In the genomic region with DNA sequence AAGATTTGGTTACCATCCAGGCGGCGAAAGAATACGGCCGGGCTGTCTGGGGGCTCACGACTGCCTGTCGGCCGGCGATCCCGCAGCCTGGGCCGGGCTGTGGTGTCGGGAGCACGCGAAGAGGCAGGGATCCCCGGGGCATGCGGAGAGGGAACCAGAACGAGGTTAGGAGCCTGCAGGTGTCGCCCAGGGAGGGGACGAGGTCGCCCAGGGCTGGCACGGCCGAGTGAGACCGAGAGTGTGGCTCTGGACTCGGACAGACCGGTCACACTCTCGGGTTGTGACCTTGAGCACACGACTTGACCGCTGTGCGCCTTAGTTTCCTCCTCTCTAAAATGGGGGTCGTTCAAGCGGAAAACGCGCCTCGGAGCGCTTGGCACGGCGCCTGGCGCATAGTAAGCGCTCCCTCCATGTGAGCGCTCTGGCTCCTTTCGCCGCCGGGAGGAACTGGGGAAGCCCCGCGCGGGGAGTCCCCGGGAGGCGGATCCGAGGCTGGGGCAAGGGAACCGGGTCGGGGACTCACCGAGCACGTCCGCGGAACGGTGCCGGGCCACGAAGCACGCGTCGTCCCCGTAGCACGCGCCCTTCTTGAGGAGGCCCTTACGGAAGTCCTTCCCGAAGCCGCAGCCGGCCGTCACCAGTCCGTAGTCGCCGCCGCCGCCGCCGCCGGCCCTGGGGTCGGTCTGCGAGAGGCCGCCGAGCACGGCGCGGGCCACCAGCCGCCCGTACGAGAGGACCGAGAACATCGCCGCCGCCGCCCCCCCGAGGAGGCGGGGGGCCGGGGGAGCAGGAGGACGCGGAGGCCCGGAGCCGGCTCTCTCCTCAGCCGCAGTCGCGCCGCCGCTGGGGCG, we compare ENCODE assay signal across 8 cellular contexts. TPM values are rescaled to one million over a fixed set of nuclear protein-coding genes. Genes with fewer than 3 reads are reported as not detected.
DNase-seq lines count a peak whose midpoint lies in the region; ATAC-seq and TF ChIP-seq lines count a peak whose summit lies in the region.

No MANE protein-coding gene starts in this region.

- H3K4me2 ChIP-seq in OCI-LY7 (ENCODE audit: low read length), result peak overlapping the region; percentile 88

- H3K27ac ChIP-seq in OCI-LY7 (ENCODE audit: low read depth, low read length, poor library complexity, severe bottlenecking), result peak overlapping the region; percentile 57
- H3K27ac ChIP-seq in stomach, result peak overlapping the region; percentile 91 to 99 (median 96)

- CTCF ChIA-PET in OCI-LY7 (lab: Charles Lee; ENCODE audit: unreplicated experiment), result no interaction called here

- H3K4me1 Mint-ChIP-seq in activated T-helper 2 cell treated with anti-CD3 and anti-CD28 coated beads, Interferon-gamma antibody, Interleukin-2, Interleukin-4, amounts not matched to agents 10 μg/mL and 5 μg/mL and 100 μg/mL, durations not matched to agents 14 hours and 24 hours and 36 hours (ENCODE audit: low read depth), result peaks cover 68% of the 10 kb centered on the region

- peaks cover 53% of the 10 kb centered on the region for H3K79me2 ChIP-seq in OCI-LY7 (ENCODE audit: insufficient read depth, low read depth, low read length)

- intact Hi-C loops in OCI-LY7 (cut with micrococcal nuclease; ENCODE audit: unreplicated experiment) (loop anchor here (10.0 kb wide), 1 partner anchor 298 kb away; a partner anchor contains a TSS), stomach (cut with DNase I; ENCODE audit: low total_unique reads) (no loop called here)
- intact Hi-C loops in activated T-helper 2 cell treated with anti-CD3 and anti-CD28 coated beads, Interferon-gamma antibody, Interleukin-2, Interleukin-4, amounts not matched to agents 10 μg/mL and 5 μg/mL and 100 μg/mL, durations not matched to agents 14 hours and 24 hours and 36 hours (cut with micrococcal nuclease), result loop anchor here (1.0 to 5.0 kb wide), 3 partner anchors 62 to 300 kb away; a partner anchor contains a TSS

- peaks cover 15% of the 10 kb centered on the region; the same call in 1 of the 2 replicates for H3K36me3 ChIP-seq in OCI-LY7 (ENCODE audit: insufficient read depth, low read length)
- no peaks in the 10 kb centered on the region for H3K36me3 ChIP-seq in neuron (ENCODE audit: insufficient read depth, low read length)
- H3K36me3 ChIP-seq in stomach, result no peaks in the 10 kb centered on the region

- H3K9me3 Mint-ChIP-seq in activated T-helper 2 cell treated with anti-CD3 and anti-CD28 coated beads, Interferon-gamma antibody, Interleukin-2, Interleukin-4, amounts not matched to agents 10 μg/mL and 5 μg/mL and 100 μg/mL, durations not matched to agents 14 hours and 24 hours and 36 hours, result no peaks in the 10 kb centered on the region

- peak overlapping the region; percentile 98 for H3K4me3 Mint-ChIP-seq in activated T-helper 2 cell treated with anti-CD3 and anti-CD28 coated beads, Interferon-gamma antibody, Interleukin-2, Interleukin-4, amounts not matched to agents 10 μg/mL and 5 μg/mL and 100 μg/mL, durations not matched to agents 14 hours and 24 hours and 36 hours (ENCODE audit: low read depth)

- peak overlapping the region; percentile 96 for H3K27ac Mint-ChIP-seq in activated T-helper 2 cell treated with anti-CD3 and anti-CD28 coated beads, Interferon-gamma antibody, Interleukin-2, Interleukin-4, amounts not matched to agents 10 μg/mL and 5 μg/mL and 100 μg/mL, durations not matched to agents 14 hours and 24 hours and 36 hours

- H3K9me2 ChIP-seq in OCI-LY7 (ENCODE audit: insufficient read depth, low read length), result no peaks in the 10 kb centered on the region

- 0 to 1% (median 0%) methylated on average over 20 to 104 of the region's 104 CpGs for WGBS in stomach, 5 donors

- no peak overlapping the region for H2AFZ ChIP-seq in OCI-LY7 (ENCODE audit: low read length)
- H2AFZ ChIP-seq in neuron (ENCODE audit: low read depth, low read length), result peak overlapping the region; percentile 96

- peak overlapping the region; percentile 86 for H3K4me3 ChIP-seq in OCI-LY7 (ENCODE audit: low read depth, low read length, poor library complexity, severe bottlenecking)
- peak overlapping the region; percentile 96 for H3K4me3 ChIP-seq in fibroblast of villous mesenchyme (ENCODE audit: low read depth, low read length)
- peak overlapping the region; percentile 54 for H3K4me3 ChIP-seq in neuron (ENCODE audit: low read length)
- H3K4me3 ChIP-seq in stomach, result peak overlapping the region; percentile 92 to 96 (median 93)

- no TSS peak for BruUV-seq in OCI-LY7 (replicated peaks; lab: Mats Ljungman, UMichigan)

- ATAC-seq in GM18499 (IDR thresholded peaks at IDR 0.05; ENCODE audit: insufficient read depth, unreplicated experiment) (peak; percentile 6), HG02938 (IDR thresholded peaks at IDR 0.05; ENCODE audit: unreplicated experiment) (peak; percentile 35)

- peak; percentile 21 for DNase-seq in A172 (ENCODE audit: low spot score)
- peak; percentile 70 for DNase-seq in OCI-LY7 (ENCODE audit: low spot score)
- DNase-seq in activated T-helper 2 cell treated with anti-CD3 and anti-CD28 coated beads, Interferon-gamma antibody, Interleukin-2, Interleukin-4, amounts not matched to agents 10 μg/mL and 5 μg/mL and 100 μg/mL, durations not matched to agents 14 hours and 24 hours and 36 hours (ENCODE audit: low spot score), result peak; percentile 62
- peak; percentile 47 for DNase-seq in fibroblast of villous mesenchyme (ENCODE audit: low read depth)
- DNase-seq in stomach, result peak; percentile 56

- peaks cover 27% of the 10 kb centered on the region for H4K20me1 ChIP-seq in OCI-LY7 (ENCODE audit: insufficient read depth, low read length)

- peaks cover 27% of the 10 kb centered on the region for H3K36me3 Mint-ChIP-seq in activated T-helper 2 cell treated with anti-CD3 and anti-CD28 coated beads, Interferon-gamma antibody, Interleukin-2, Interleukin-4, amounts not matched to agents 10 μg/mL and 5 μg/mL and 100 μg/mL, durations not matched to agents 14 hours and 24 hours and 36 hours (ENCODE audit: low read depth)

- H3K9me3 ChIP-seq in OCI-LY7 (ENCODE audit: low read length) (no peaks in the 10 kb centered on the region), neuron (ENCODE audit: low read length) (no peaks in the 10 kb centered on the region), stomach (no peaks in the 10 kb centered on the region)

- no peak for TF ChIP-seq EP300 in stomach (IDR thresholded peaks at IDR 0.05)

- peaks cover 65% of the 10 kb centered on the region for H3K4me1 ChIP-seq in OCI-LY7 (ENCODE audit: insufficient read depth, low read length, poor library complexity, severe bottlenecking)
- peaks cover 16% of the 10 kb centered on the region for H3K4me1 ChIP-seq in neuron (ENCODE audit: insufficient read depth, low read length)
- H3K4me1 ChIP-seq in stomach, result peaks cover 45 to 71% (median 59%) of the 10 kb centered on the region in 4 donors

- TF ChIP-seq POLR2A in stomach (IDR thresholded peaks at IDR 0.05), result no peak

- H3K27me3 Mint-ChIP-seq in activated T-helper 2 cell treated with anti-CD3 and anti-CD28 coated beads, Interferon-gamma antibody, Interleukin-2, Interleukin-4, amounts not matched to agents 10 μg/mL and 5 μg/mL and 100 μg/mL, durations not matched to agents 14 hours and 24 hours and 36 hours (ENCODE audit: low read depth), result no peaks in the 10 kb centered on the region

- POLR2A ChIA-PET in OCI-LY7 (lab: Charles Lee), result no interaction called here

- TF ChIP-seq CTCF in OCI-LY7 (conservative IDR thresholded peaks at IDR 0.05; ENCODE audit: low read length) (0 out of 2 replicates have a peak, but pooled peaks have one; percentile 15), fibroblast of villous mesenchyme (IDR thresholded peaks at IDR 0.05; ENCODE audit: insufficient read depth, low read depth, low read length) (no peak), stomach (IDR thresholded peaks at IDR 0.05) (no peak)

- H3K27me3 ChIP-seq in neuron (ENCODE audit: insufficient read depth, low read length) (peaks cover 11% of the 10 kb centered on the region), stomach (no peaks in the 10 kb centered on the region)

RNA-seq across cellular contexts. Expression of a gene that starts 0.6 kb away (rescaled TPM):
- total RNA-seq in A172 (2014; rRNA removed; shearing (Covaris generic)), result 2.7 and 3.6 TPM in 2 replicates
- total RNA-seq in OCI-LY7 (2014; rRNA removed; shearing (Covaris generic)), result 8.3 and 11.4 TPM in 2 replicates
- 29.7 and 30.6 TPM in 2 replicates for total RNA-seq in OCI-LY7 (2022)
- total RNA-seq in activated T-helper 2 cell treated with anti-CD3 and anti-CD28 coated beads, Interferon-gamma antibody, Interleukin-2, Interleukin-4, amounts not matched to agents 10 μg/mL and 5 μg/mL and 100 μg/mL, durations not matched to agents 14 hours and 24 hours and 36 hours, result 41.7 and 42.4 TPM in 2 replicates
- 6.4 and 9.5 TPM in 2 replicates for total RNA-seq in fibroblast of villous mesenchyme
- total RNA-seq in stomach, result 10 to 100 TPM; 14.6 to 46.4 (median 31.0) TPM
- polyA plus RNA-seq in stomach, result 10 to 100 TPM in 1 of 3 donors, 1 to 10 TPM in 2; 8.2 to 10.7 (median 8.3) TPM

RNA-seq across cellular contexts. Expression of a gene that starts 31.4 kb away (rescaled TPM):
- 48.9 and 94.0 TPM in 2 replicates for total RNA-seq in A172 (2014; rRNA removed; shearing (Covaris generic))
- total RNA-seq in OCI-LY7 (2014; rRNA removed; shearing (Covaris generic)), result 4.0 and 8.7 TPM in 2 replicates
- total RNA-seq in OCI-LY7 (2022) (19.9 and 21.0 TPM in 2 replicates), fibroblast of villous mesenchyme (26.4 and 28.9 TPM in 2 replicates), stomach (10 to 100 TPM in 4 of 5 donors, 1 to 10 TPM in 1; 5.3 to 60.0 (median 17.1) TPM)
- total RNA-seq in activated T-helper 2 cell treated with anti-CD3 and anti-CD28 coated beads, Interferon-gamma antibody, Interleukin-2, Interleukin-4, amounts not matched to agents 10 μg/mL and 5 μg/mL and 100 μg/mL, durations not matched to agents 14 hours and 24 hours and 36 hours, result 5.1 and 6.6 TPM in 2 replicates
- 10 to 100 TPM in 2 of 3 donors, 1 to 10 TPM in 1; 8.2 to 19.7 (median 10.1) TPM for polyA plus RNA-seq in stomach

Comparison
In these comparisons a context has a peak if more than half of its experiments do, and no peak if none do; other contexts are left out.
1. Peak in every context shown above with its lines: DNase-seq, ATAC-seq, H3K4me3 ChIP-seq and H3K27ac ChIP-seq.